Comparison of ENCODE assay signal across 8 cellular contexts in genomic region chr12:12725086-12725955, GRCh38. TPM values are rescaled to one million over a fixed set of nuclear protein-coding genes. Genes with fewer than 3 reads are reported as not detected.
DNase-seq lines count a peak whose midpoint lies in the region; ATAC-seq and TF ChIP-seq lines count a peak whose summit lies in the region.

No MANE protein-coding gene starts in this region.

- H3K9ac ChIP-seq in GM23248 (peak overlapping the region; percentile 97), Karpas-422 (ENCODE audit: low read length) (peak overlapping the region; percentile 90)

- peak; percentile 72 for ATAC-seq in activated T-helper 17 cell treated with anti-CD3 and anti-CD28 coated beads, Interleukin-2, amount 50 U/mL, for 72 hours (replicated peaks)
- peak; percentile 60 to 78 (median 70) for ATAC-seq in natural killer cell

- peak overlapping the region; percentile 93 for H3K4me3 Mint-ChIP-seq in activated T-helper 17 cell treated with anti-CD3 and anti-CD28 coated beads, Interleukin-2, amount 50 U/mL, for 72 hours
- H3K4me3 Mint-ChIP-seq in natural killer cell = peak overlapping the region; percentile 100

- 1% methylated on average over 69 to 92 of the region's 93 CpGs for WGBS in GM23248 (ENCODE audit: low coverage in 1 of 2, low lambda C conversion rate in 2 of 2, missing lambda C conversion rate in 2 of 2), 2 experiments

- H3K79me2 ChIP-seq in DOHH2 (ENCODE audit: control insufficient read depth, low read length) = peaks cover 85% of the 10 kb centered on the region
- peaks cover 76% of the 10 kb centered on the region for H3K79me2 ChIP-seq in GM23248 (ENCODE audit: insufficient read depth)
- peaks cover 36% of the 10 kb centered on the region for H3K79me2 ChIP-seq in Karpas-422 (ENCODE audit: low read length)

- H3K4me3 ChIP-seq in DOHH2 (ENCODE audit: low read length) (peak overlapping the region; percentile 96), GM23248 (peak overlapping the region; percentile 90), Karpas-422 (ENCODE audit: low read length) (peak overlapping the region; percentile 80), fibroblast of mammary gland (ENCODE audit: control insufficient read depth, low read depth, low read length) (peak overlapping the region; percentile 85)

- in situ Hi-C loops in GM23248 (cut with MboI) = no loop called here

- intact Hi-C loops in natural killer cell (cut with micrococcal nuclease) = loop anchor here (1.0 to 10.0 kb wide), 6 partner anchors 8 to 741 kb away; partner anchors contain the start of genes BORCS5, CDKN1B, CREBL2 and GPR19

- H3K27ac ChIP-seq in DOHH2 (ENCODE audit: low read depth, low read length) (peak overlapping the region; percentile 97), GM23248 (peak overlapping the region; percentile 94), Karpas-422 (ENCODE audit: low read length) (peak overlapping the region; percentile 94)

- H3F3A ChIP-seq in DOHH2 (ENCODE audit: control insufficient read depth, insufficient read depth) (peaks cover 37% of the 10 kb centered on the region), GM23248 (ENCODE audit: insufficient read depth) (peaks cover 36% of the 10 kb centered on the region)

- H3K4me1 ChIP-seq in DOHH2 (ENCODE audit: control insufficient read depth, low read length) = peaks cover 57% of the 10 kb centered on the region
- peaks cover 30% of the 10 kb centered on the region for H3K4me1 ChIP-seq in GM23248 (ENCODE audit: insufficient read depth)
- peaks cover 41% of the 10 kb centered on the region for H3K4me1 ChIP-seq in Karpas-422 (ENCODE audit: low read length)

- H3K27ac Mint-ChIP-seq in activated T-helper 17 cell treated with anti-CD3 and anti-CD28 coated beads, Interleukin-2, amount 50 U/mL, for 72 hours = peak overlapping the region; percentile 96
- H3K27ac Mint-ChIP-seq in natural killer cell = peak overlapping the region; percentile 99 to 100

- H3K4me1 Mint-ChIP-seq in activated T-helper 17 cell treated with anti-CD3 and anti-CD28 coated beads, Interleukin-2, amount 50 U/mL, for 72 hours = peaks cover 19% of the 10 kb centered on the region
- H3K4me1 Mint-ChIP-seq in natural killer cell = peaks cover 56 to 66% of the 10 kb centered on the region in 2 donors

- H3K27me3 ChIP-seq in DOHH2 (ENCODE audit: control insufficient read depth, low read length) (no peaks in the 10 kb centered on the region), GM23248 (replicated peaks; ENCODE audit: insufficient read depth) (no peaks in the 10 kb centered on the region), Karpas-422 (ENCODE audit: low read length) (no peaks in the 10 kb centered on the region)

- H2AFZ ChIP-seq in GM23248 = peak overlapping the region; percentile 85
- peak overlapping the region; percentile 56; the same call in 1 of the 2 replicates for H2AFZ ChIP-seq in Karpas-422 (ENCODE audit: low read length)

- DNase-seq in GM23248 (peak; percentile 99), Karpas-422 (peak; percentile 98), RKO (ENCODE audit: low spot score) (peak; percentile 99), fibroblast of mammary gland (ENCODE audit: low read depth) (peak; percentile 99), natural killer cell (peak; percentile 87)
- DNase-seq in stimulated activated naive CD4-positive, alpha-beta T cell (lab: John Stamatoyannopoulos, UW) = peak; percentile 94 to 99 (median 96)

- H3K36me3 ChIP-seq in DOHH2 (ENCODE audit: control insufficient read depth, low read length) (peaks cover 70% of the 10 kb centered on the region), GM23248 (ENCODE audit: low read depth) (peaks cover 14% of the 10 kb centered on the region; the same call in 1 of the 2 replicates), Karpas-422 (ENCODE audit: insufficient read depth, low read length) (peaks cover 5% of the 10 kb centered on the region; the same call in 1 of the 2 replicates)

- H3K9me3 ChIP-seq in DOHH2 (ENCODE audit: control insufficient read depth, insufficient read depth, low read length) = no peaks in the 10 kb centered on the region
- H3K9me3 ChIP-seq in GM23248 (ENCODE audit: low read depth) = no peaks in the 10 kb centered on the region
- no peaks in the 10 kb centered on the region for H3K9me3 ChIP-seq in Karpas-422 (ENCODE audit: low read length)

- no peaks in the 10 kb centered on the region for H3K9me3 Mint-ChIP-seq in activated T-helper 17 cell treated with anti-CD3 and anti-CD28 coated beads, Interleukin-2, amount 50 U/mL, for 72 hours
- no peaks in the 10 kb centered on the region for H3K9me3 Mint-ChIP-seq in natural killer cell

- H4K20me1 ChIP-seq in DOHH2 (ENCODE audit: control insufficient read depth, insufficient read depth, low read depth, low read length) (no peaks in the 10 kb centered on the region), GM23248 (ENCODE audit: insufficient read depth) (no peaks in the 10 kb centered on the region), Karpas-422 (ENCODE audit: insufficient read depth, low read depth, low read length) (no peaks in the 10 kb centered on the region)

- TF ChIP-seq CTCF in DOHH2 (IDR thresholded peaks at IDR 0.05; ENCODE audit: low read depth, low read length, poor library complexity, severe bottlenecking) (no peak), fibroblast of mammary gland (conservative IDR thresholded peaks at IDR 0.05; ENCODE audit: control insufficient read depth, insufficient read depth, low read depth, low read length) (no peak), natural killer cell (IDR thresholded peaks at IDR 0.05) (no peak)

- H3K36me3 Mint-ChIP-seq in activated T-helper 17 cell treated with anti-CD3 and anti-CD28 coated beads, Interleukin-2, amount 50 U/mL, for 72 hours (ENCODE audit: low read depth) = peaks cover 99% of the 10 kb centered on the region
- H3K36me3 Mint-ChIP-seq in natural killer cell = peaks cover 8% of the 10 kb centered on the region

- H3K27me3 Mint-ChIP-seq in activated T-helper 17 cell treated with anti-CD3 and anti-CD28 coated beads, Interleukin-2, amount 50 U/mL, for 72 hours = no peaks in the 10 kb centered on the region
- no peaks in the 10 kb centered on the region for H3K27me3 Mint-ChIP-seq in natural killer cell (ENCODE audit: low read depth in 2 of 2)

- peak overlapping the region; percentile 96 for H3K4me2 ChIP-seq in DOHH2 (ENCODE audit: low read length)
- peak overlapping the region; percentile 89 for H3K4me2 ChIP-seq in GM23248 (ENCODE audit: unreplicated experiment)
- peak overlapping the region; percentile 89 for H3K4me2 ChIP-seq in Karpas-422 (ENCODE audit: low read depth, low read length, poor library complexity, severe bottlenecking)

- no peaks in the 10 kb centered on the region for H3K9me2 ChIP-seq in DOHH2 (replicated peaks; ENCODE audit: control insufficient read depth, low read length)
- no peaks in the 10 kb centered on the region for H3K9me2 ChIP-seq in GM23248 (ENCODE audit: insufficient read depth)
- no peaks in the 10 kb centered on the region for H3K9me2 ChIP-seq in Karpas-422 (replicated peaks; ENCODE audit: insufficient read depth, low read length)

RNA-seq across cellular contexts. Expression of gene CDKN1B, which starts 8.2 kb away (rescaled TPM):
- 24.4 and 27.9 TPM in 2 replicates for total RNA-seq in GM23248 (2014; rRNA removed; shearing (Covaris generic))
- polyA plus RNA-seq in GM23248 (2016; fragmentation: Nextera tagmentation; extraction: Ambion mirVana) = 3.4 TPM in 2 replicates
- total RNA-seq in Karpas-422 (2014; rRNA removed; shearing (Covaris generic); ENCODE audit: low replicate concordance) = 32.8 and 50.9 TPM in 2 replicates
- 10 to 100 TPM; 41.1 to 95.4 TPM for total RNA-seq in activated T-helper 17 cell treated with anti-CD3 and anti-CD28 coated beads, Interleukin-2, amount 50 U/mL, for 72 hours
- total RNA-seq in natural killer cell = 100 to 1,000 TPM; 119 to 207 (median 130) TPM

RNA-seq across cellular contexts. Expression of gene GPR19, which starts 29.3 kb away (rescaled TPM):
- not detected in 2 replicates for total RNA-seq in GM23248 (2014; rRNA removed; shearing (Covaris generic))
- polyA plus RNA-seq in GM23248 (2016; fragmentation: Nextera tagmentation; extraction: Ambion mirVana) = 0.18 TPM in 1 of 2 replicates, not detected in the other
- 0.22 TPM in 1 of 2 replicates, not detected in the other for total RNA-seq in Karpas-422 (2014; rRNA removed; shearing (Covaris generic); ENCODE audit: low replicate concordance)
- 10 to 100 TPM; 25.2 to 32.7 TPM for total RNA-seq in activated T-helper 17 cell treated with anti-CD3 and anti-CD28 coated beads, Interleukin-2, amount 50 U/mL, for 72 hours
- total RNA-seq in natural killer cell = 1 to 10 TPM in 2 of 3 donors, under 1 TPM in 1; 0.45 to 2.6 (median 2.2) TPM

Comparison
In these comparisons a context has a peak if more than half of its experiments do, and no peak if none do; other contexts are left out.
1. Peak in every context shown above with its lines: DNase-seq, ATAC-seq, H3K4me3 ChIP-seq and H3K27ac ChIP-seq.
2. RNA of gene GPR19, which starts 29.3 kb away (total RNA-seq): 25.2 to 32.7 TPM in activated T-helper 17 cell treated with anti-CD3 and anti-CD28 coated beads, Interleukin-2, amount 50 U/mL, for 72 hours; 0.45 to 2.6 TPM in natural killer cell, 0.22 TPM in Karpas-422 and not detected in GM23248; every median in the first group is over 4 times any median in the second.